ENCODE assay signal across 1 cellular context in the genomic region with DNA sequence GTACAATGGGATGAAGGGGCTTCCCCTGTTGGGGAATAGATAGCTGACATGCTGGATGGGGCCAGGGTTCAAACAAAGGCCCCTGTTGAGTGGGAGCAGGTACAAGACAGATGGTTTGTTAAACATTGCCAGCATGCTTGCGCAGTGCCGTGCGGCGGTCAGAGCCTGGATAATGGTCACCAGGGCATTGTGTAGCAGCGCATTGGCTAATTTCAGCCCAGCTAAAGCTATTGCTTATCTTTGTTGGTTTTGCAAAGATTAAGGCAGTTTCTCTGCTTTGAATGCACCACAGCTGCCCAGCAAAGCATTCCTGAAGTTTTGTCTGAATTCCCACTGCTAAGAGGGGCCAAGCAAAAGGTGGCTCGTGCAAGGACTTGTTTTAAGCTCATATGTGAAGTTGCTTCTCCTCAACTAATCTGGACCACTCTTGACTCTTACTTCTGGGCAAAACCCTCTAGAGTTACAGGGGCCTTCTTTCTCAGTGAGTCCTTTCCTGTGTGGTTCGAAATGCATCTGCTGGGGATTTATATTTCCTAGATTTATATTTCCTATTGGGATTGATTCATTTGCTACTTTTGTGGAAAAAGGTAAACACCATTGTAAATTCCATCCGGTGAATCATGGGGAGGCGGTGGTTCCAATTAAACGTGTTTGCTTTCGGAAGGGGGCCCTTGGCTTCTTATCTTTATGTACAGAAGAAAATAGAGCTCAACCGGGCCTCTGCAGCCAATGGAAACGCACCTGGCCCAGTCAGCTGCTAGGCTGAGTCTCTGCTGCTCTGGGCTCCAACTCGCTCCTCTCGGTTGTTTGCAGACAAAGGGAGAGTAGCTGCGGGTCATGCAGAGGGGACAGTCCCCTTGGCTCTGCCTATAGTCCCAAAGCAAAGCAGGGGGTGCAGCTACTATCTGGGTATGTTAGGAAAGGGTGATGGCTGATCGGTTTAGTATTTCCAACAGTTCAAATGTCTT.
TF ChIP-seq lines count a peak whose summit lies in the region.

No MANE protein-coding gene starts in this region.

TF ChIP-seq in HEK293, 187 proteins besides CTCF, POLR2A, EP300 and RAD21 (continued from another document):
- TF ChIP-seq ZNF18 (tag by site-specific recombination; IDR thresholded peaks at IDR 0.05) (no peak), ZNF24 (tag by site-specific recombination; IDR thresholded peaks at IDR 0.05) (0 out of 2 replicates have a peak, but pooled peaks have one; percentile 20), ZNF664 (tag by site-specific recombination; IDR thresholded peaks at IDR 0.05) (no peak), PRDM1 (tag by site-specific recombination; IDR thresholded peaks at IDR 0.05) (no peak), AEBP2 (tag by site-specific recombination; IDR thresholded peaks at IDR 0.05; ENCODE audit: borderline replicate concordance) (no peak), ZNF629 (tag by site-specific recombination; IDR thresholded peaks at IDR 0.05) (0 out of 2 replicates have a peak, but pooled peaks have one; percentile 33), ZNF16 (tag by site-specific recombination; IDR thresholded peaks at IDR 0.05; ENCODE audit: low read depth) (no peak), SCRT2 (tag by site-specific recombination; IDR thresholded peaks at IDR 0.05) (no peak), ZSCAN16 (tag by site-specific recombination; IDR thresholded peaks at IDR 0.05) (no peak), ZNF423 (tag by site-specific recombination; IDR thresholded peaks at IDR 0.05) (no peak), ZNF335 (tag by site-specific recombination; conservative IDR thresholded peaks at IDR 0.05) (0 out of 2 replicates have a peak, but pooled peaks have one; percentile 41)
